10 cellular contexts compared by ENCODE assay signal in genomic region chr4:24794111-24794860, GRCh38. TPM values are rescaled to one million over a fixed set of nuclear protein-coding genes. Genes with fewer than 3 reads are reported as not detected.
DNase-seq lines count a peak whose midpoint lies in the region; ATAC-seq and TF ChIP-seq lines count a peak whose summit lies in the region.
"Had no signal": no experiment of that assay in that cellular context is flagged by ENCODE, and none has a peak within 500 bp of the region (broad histone marks: within the 10 kb centered on the region; RNA-seq: fewer than 3 reads in every experiment).

No MANE protein-coding gene starts in this region.

- TF ChIP-seq CTCF in hepatocyte (IDR thresholded peaks at IDR 0.05; ENCODE audit: poor library complexity): no peak

- no peaks in the 10 kb centered on the region for H3K9me3 ChIP-seq in hepatocyte (ENCODE audit: low read depth)

- no peaks in the 10 kb centered on the region for H4K20me1 ChIP-seq in hepatocyte (ENCODE audit: insufficient read depth, poor library complexity, severe bottlenecking)

- DNase-seq in Daoy (ENCODE audit: low read depth) (peak; percentile 14), hepatocyte (ENCODE audit: low spot score) (no peak)
- DNase-seq in stimulated activated CD4-positive, alpha-beta T cell treated with anti-CD3 and anti-CD28 coated beads, Interleukin-15, amount 100 ng/mL, for 24 hours: no peak
- no peak for DNase-seq in activated CD4-positive, CD25-positive, alpha-beta regulatory T cell treated with anti-CD3 and anti-CD28 coated beads, Interleukin-2, amount 50 U/mL, for 72 hours
- DNase-seq: stimulated activated CD4-positive, alpha-beta T cell treated with anti-CD3 and anti-CD28 coated beads, Interleukin-4, amount 100 ng/mL, for 1 hour had no signal

- no peaks in the 10 kb centered on the region for H3K9me2 ChIP-seq in hepatocyte (replicated peaks; ENCODE audit: insufficient read depth)

- no peak for ATAC-seq in HG03095 (IDR thresholded peaks at IDR 0.05; ENCODE audit: unreplicated experiment)
- no peak for ATAC-seq in GM21737 (IDR thresholded peaks at IDR 0.05; ENCODE audit: unreplicated experiment)

- H3K36me3 ChIP-seq in hepatocyte (replicated peaks; ENCODE audit: insufficient read depth, low read depth): no peaks in the 10 kb centered on the region

- H3K4me1 ChIP-seq in hepatocyte (ENCODE audit: insufficient read depth): peaks cover 18% of the 10 kb centered on the region

- H3K27me3 ChIP-seq in hepatocyte: peaks cover 13% of the 10 kb centered on the region

- no peak overlapping the region for H2AFZ ChIP-seq in hepatocyte

- WGBS in adipose tissue, 3 donors: 48 to 65% (median 58%) methylated on average over 16 of the region's 16 CpGs
- 70% methylated on average over 15 of the region's 16 CpGs for WGBS in hepatocyte (ENCODE audit: low lambda C conversion rate, missing lambda C conversion rate)

- no peaks in the 10 kb centered on the region for H3K79me2 ChIP-seq in hepatocyte

- H3K4me3 ChIP-seq in hepatocyte: no peak overlapping the region
- H3K4me3 ChIP-seq in skin epidermis: peak overlapping the region in 1 of 7 experiments; percentile 7

- H3K4me2 ChIP-seq in hepatocyte: peak overlapping the region; percentile 75

- H3K27ac ChIP-seq in adipose tissue (ENCODE audit: low read depth, low read length) (peak overlapping the region; percentile 85), hepatocyte (peak overlapping the region; percentile 8), skin epidermis (peak overlapping the region in 16 of 21 experiments; percentile 11 to 82 (median 56))
- H3K27ac ChIP-seq: RWPE1 had no signal

RNA-seq across cellular contexts. Expression of gene SOD3, which starts 1.1 kb away (rescaled TPM):
- 0.18 and 0.63 TPM in 2 replicates for total RNA-seq in Daoy (2014; rRNA removed; shearing (Covaris generic))
- polyA plus RNA-seq in adipose tissue (100 to 1,000 TPM in 1 of 3 donors, 10 to 100 TPM in 2; 31.2 to 117 (median 50.0) TPM), hepatocyte (18.1 and 20.3 TPM in 2 replicates)
- 5.1 and 7.5 TPM in 2 replicates for total RNA-seq in hepatocyte

Comparison
In these comparisons a context has a peak if more than half of its experiments do, and no peak if none do; other contexts are left out.
1. H3K27ac ChIP-seq: peak in every context shown above with its lines; median percentile 85 in adipose tissue; 56 in skin epidermis; 8 in hepatocyte.